ENCODE assay signal across 1 cellular context in genomic region chr14:101009531-101009930, GRCh38.
TF ChIP-seq lines count a peak whose summit lies in the region.

No MANE protein-coding gene starts in this region.

TF ChIP-seq in H1, 55 proteins besides CTCF, POLR2A, EP300 and RAD21:
- TF ChIP-seq SP2 (IDR thresholded peaks at IDR 0.05; ENCODE audit: low read length) (no peak), HDAC2 (IDR thresholded peaks at IDR 0.05; ENCODE audit: borderline replicate concordance in 1 of 2, low read depth in 2 of 2, low read length in 2 of 2) (no peak), CEBPB (IDR thresholded peaks at IDR 0.05; ENCODE audit: low read depth, low read length) (no peak), SIRT6 (IDR thresholded peaks at IDR 0.05; ENCODE audit: low read length) (no peak), EZH2 (IDR thresholded peaks at IDR 0.05; ENCODE audit: low read depth, low read length, severe bottlenecking) (no peak), SRF (IDR thresholded peaks at IDR 0.05; ENCODE audit: low read depth, low read length) (no peak), TAF7 (optimal IDR thresholded peaks at IDR 0.05; ENCODE audit: borderline replicate concordance, low read depth, low read length) (no peak), SP4 (IDR thresholded peaks at IDR 0.05; ENCODE audit: low read length) (no peak), SAP30 (IDR thresholded peaks at IDR 0.05; ENCODE audit: insufficient read depth, insufficient replicate concordance, low read length) (no peak), TCF12 (IDR thresholded peaks at IDR 0.05; ENCODE audit: low read depth, low read length) (no peak), GTF2F1 (IDR thresholded peaks at IDR 0.05; ENCODE audit: borderline replicate concordance, low read depth, low read length) (no peak), CREB1 (IDR thresholded peaks at IDR 0.05) (no peak), TAF1 (IDR thresholded peaks at IDR 0.05; ENCODE audit: low read depth, low read length) (no peak), CHD7 (IDR thresholded peaks at IDR 0.05; ENCODE audit: insufficient replicate concordance, low read length) (no peak), BCL11A (IDR thresholded peaks at IDR 0.05; ENCODE audit: low read depth in 2 of 2, low read length in 2 of 2) (no peak), USF2 (IDR thresholded peaks at IDR 0.05; ENCODE audit: low read length) (no peak), RFX5 (IDR thresholded peaks at IDR 0.05; ENCODE audit: borderline replicate concordance, low read depth, low read length) (no peak), RNF2 (IDR thresholded peaks at IDR 0.05; ENCODE audit: borderline replicate concordance, low read depth, low read length, missing control alignments, poor library complexity, severe bottlenecking) (no peak)
